In genomic region chr1:54764922-54765561, GRCh38 we compare ENCODE assay signal across 8 cellular contexts. TPM values are rescaled to one million over a fixed set of nuclear protein-coding genes. Genes with fewer than 3 reads are reported as not detected.
A peak's percentile ranks its signal among the peaks of the same experiment; 100 is the strongest.
DNase-seq lines count a peak whose midpoint lies in the region; ATAC-seq, FAIRE-seq and TF ChIP-seq lines count a peak whose summit lies in the region.

No MANE protein-coding gene starts in this region.

- CTCF ChIA-PET in activated CD4-positive, alpha-beta memory T cell treated with anti-CD3 and anti-CD28 coated beads, Interleukin-2, amount 10 ng/mL, durations not matched to agents 7 days and 5 days (lab: Charles Lee): interaction anchor here (1.5 to 4.5 kb wide), 3 partner anchors 27 to 40 kb away, joined by 3 to 18 read pairs (median 18); partner anchors contain the start of gene TTC22
- CTCF ChIA-PET in HEK293T (lab: Yijun Ruan, JAX): no interaction called here

- H3K27me3 Mint-ChIP-seq in activated CD4-positive, alpha-beta memory T cell treated with anti-CD3 and anti-CD28 coated beads, Interleukin-2, amount 10 ng/mL, durations not matched to agents 7 days and 5 days: no peaks in the 10 kb centered on the region

- no peaks in the 10 kb centered on the region for H3K36me3 ChIP-seq in iPS-18a (ENCODE audit: control insufficient read depth, low read depth, low read length)
- H3K36me3 ChIP-seq in suprapubic skin: no peaks in the 10 kb centered on the region

- POLR2A ChIA-PET in activated CD4-positive, alpha-beta memory T cell treated with anti-CD3 and anti-CD28 coated beads, Interleukin-2, amount 10 ng/mL, durations not matched to agents 7 days and 5 days (lab: Charles Lee): interaction anchor here (0.8 to 1.9 kb wide), 2 partner anchors 10 to 18 kb away, joined by 4 to 6 read pairs; no protein-coding TSS in a partner anchor
- POLR2A ChIA-PET in HEK293T (lab: Yijun Ruan, JAX): interaction anchor here (1.1 kb wide), 1 partner anchor 30 kb away, joined by 3 read pairs; no protein-coding TSS in a partner anchor

- H3K9ac ChIP-seq in iPS-18a (ENCODE audit: low read length): peak overlapping the region; percentile 53

- ATAC-seq in GM18909 (IDR thresholded peaks at IDR 0.05; ENCODE audit: poor library complexity, unreplicated experiment): peak; percentile 21
- ATAC-seq in HG02943 (IDR thresholded peaks at IDR 0.05; ENCODE audit: low read depth, unreplicated experiment): peak; percentile 26

- no peaks in the 10 kb centered on the region for H3K36me3 Mint-ChIP-seq in activated CD4-positive, alpha-beta memory T cell treated with anti-CD3 and anti-CD28 coated beads, Interleukin-2, amount 10 ng/mL, durations not matched to agents 7 days and 5 days (ENCODE audit: low read depth)

- H3K9me3 Mint-ChIP-seq in activated CD4-positive, alpha-beta memory T cell treated with anti-CD3 and anti-CD28 coated beads, Interleukin-2, amount 10 ng/mL, durations not matched to agents 7 days and 5 days: no peaks in the 10 kb centered on the region

- H3K27me3 ChIP-seq in iPS-18a (ENCODE audit: control insufficient read depth, insufficient read depth, low read length) (no peaks in the 10 kb centered on the region), suprapubic skin (no peaks in the 10 kb centered on the region)

- H3K4me1 Mint-ChIP-seq in activated CD4-positive, alpha-beta memory T cell treated with anti-CD3 and anti-CD28 coated beads, Interleukin-2, amount 10 ng/mL, durations not matched to agents 7 days and 5 days: peaks cover 17% of the 10 kb centered on the region

- TF ChIP-seq EP300 in suprapubic skin (IDR thresholded peaks at IDR 0.05): no peak

- FAIRE-seq in GM12892 (lab: Jason Lieb, UNC): no peak

- no peak for DNase-seq in activated CD4-positive, alpha-beta memory T cell treated with anti-CD3 and anti-CD28 coated beads, Interleukin-2, amount 10 ng/mL, durations not matched to agents 7 days and 5 days
- DNase-seq in suprapubic skin (ENCODE audit: low spot score in 2 of 2): no peak
- DNase-seq in putamen (ENCODE audit: low spot score): no peak
- no peak for DNase-seq in GM12892 (ENCODE audit: insufficient read length)
- DNase-seq in HEK293T (ENCODE audit: extremely low spot score): no peak

- H3K4me3 Mint-ChIP-seq in activated CD4-positive, alpha-beta memory T cell treated with anti-CD3 and anti-CD28 coated beads, Interleukin-2, amount 10 ng/mL, durations not matched to agents 7 days and 5 days: peak overlapping the region; percentile 89

- WGBS in suprapubic skin: 64% methylated on average over 13 of the region's 13 CpGs

- no peak overlapping the region for H3K27ac Mint-ChIP-seq in activated CD4-positive, alpha-beta memory T cell treated with anti-CD3 and anti-CD28 coated beads, Interleukin-2, amount 10 ng/mL, durations not matched to agents 7 days and 5 days

- H3K27ac ChIP-seq in iPS-18a (ENCODE audit: low read length) (peak overlapping the region; percentile 70), suprapubic skin (no peak overlapping the region)

- peaks cover 10% of the 10 kb centered on the region for H3K4me1 ChIP-seq in iPS-18a (ENCODE audit: control insufficient read depth, low read depth, low read length)
- peaks cover 17% of the 10 kb centered on the region for H3K4me1 ChIP-seq in suprapubic skin

- peak overlapping the region; percentile 92 for H3K4me3 ChIP-seq in iPS-18a (ENCODE audit: low read length)
- H3K4me3 ChIP-seq in suprapubic skin: peak overlapping the region; percentile 81

- TF ChIP-seq POLR2A in suprapubic skin (IDR thresholded peaks at IDR 0.05): no peak
- TF ChIP-seq POLR2A in GM12892 (IDR thresholded peaks at IDR 0.05; ENCODE audit: low read depth, low read length): no peak

- TF ChIP-seq CTCF in suprapubic skin (IDR thresholded peaks at IDR 0.05): no peak

- H3K9me3 ChIP-seq in iPS-18a (ENCODE audit: control insufficient read depth, low read depth, low read length) (no peaks in the 10 kb centered on the region), suprapubic skin (no peaks in the 10 kb centered on the region)

TF ChIP-seq in HEK293T, 16 proteins besides CTCF, POLR2A, EP300 and RAD21:
- no peak for TF ChIP-seq SUZ12 (IDR thresholded peaks at IDR 0.05)
- no peak for TF ChIP-seq HDGF (IDR thresholded peaks at IDR 0.05; ENCODE audit: borderline replicate concordance)
- TF ChIP-seq BHLHE40 (IDR thresholded peaks at IDR 0.05; ENCODE audit: borderline replicate concordance): no peak
- TF ChIP-seq ELF4 (IDR thresholded peaks at IDR 0.05): no peak
- no peak for TF ChIP-seq FOXM1 (IDR thresholded peaks at IDR 0.05; ENCODE audit: borderline replicate concordance)
- TF ChIP-seq LEF1 (IDR thresholded peaks at IDR 0.05; ENCODE audit: borderline replicate concordance): no peak
- TF ChIP-seq ARNT (IDR thresholded peaks at IDR 0.05): no peak
- no peak for TF ChIP-seq FOXA1 (IDR thresholded peaks at IDR 0.05)
- no peak for TF ChIP-seq CTBP1 (IDR thresholded peaks at IDR 0.05; ENCODE audit: borderline replicate concordance)
- no peak for TF ChIP-seq SP1 (IDR thresholded peaks at IDR 0.05)
- TF ChIP-seq TARDBP (IDR thresholded peaks at IDR 0.05): no peak
- no peak for TF ChIP-seq ZNF384 (IDR thresholded peaks at IDR 0.05)
- TF ChIP-seq NFRKB (IDR thresholded peaks at IDR 0.05): no peak
- no peak for TF ChIP-seq FOXK2 (IDR thresholded peaks at IDR 0.05)
- no peak for TF ChIP-seq PKNOX1 (IDR thresholded peaks at IDR 0.05)
- no peak for TF ChIP-seq L3MBTL2 (conservative IDR thresholded peaks at IDR 0.05)

RNA-seq across cellular contexts. Expression of gene PARS2, which starts 0.7 kb away (rescaled TPM):
- total RNA-seq in activated CD4-positive, alpha-beta memory T cell treated with anti-CD3 and anti-CD28 coated beads, Interleukin-2, amount 10 ng/mL, durations not matched to agents 7 days and 5 days: 1 to 10 TPM; 3.3 to 4.0 TPM
- 1 to 10 TPM; 3.2 to 8.7 (median 5.8) TPM for total RNA-seq in suprapubic skin
- 3.2 TPM for polyA plus RNA-seq in GM12892 (2012; ENCODE audit: missing spikeins)

RNA-seq across cellular contexts. Expression of gene TTC22, which starts 36.1 kb away (rescaled TPM):
- 10 to 100 TPM; 19.8 to 20.9 TPM for total RNA-seq in activated CD4-positive, alpha-beta memory T cell treated with anti-CD3 and anti-CD28 coated beads, Interleukin-2, amount 10 ng/mL, durations not matched to agents 7 days and 5 days
- 10 to 100 TPM; 37.4 to 64.0 (median 58.0) TPM for total RNA-seq in suprapubic skin
- 0.53 TPM for polyA plus RNA-seq in GM12892 (2012; ENCODE audit: missing spikeins)

RNA-seq across cellular contexts. Expression of gene TTC4, which starts 49.4 kb away (rescaled TPM):
- total RNA-seq in activated CD4-positive, alpha-beta memory T cell treated with anti-CD3 and anti-CD28 coated beads, Interleukin-2, amount 10 ng/mL, durations not matched to agents 7 days and 5 days: 10 to 100 TPM; 17.6 to 20.6 TPM
- 10 to 100 TPM; 16.7 to 59.9 (median 18.2) TPM for total RNA-seq in suprapubic skin
- 21.3 TPM for polyA plus RNA-seq in GM12892 (2012; ENCODE audit: missing spikeins)
